In genomic region chr12:11987906-11988305, GRCh38 we compare ENCODE assay signal across 29 cellular contexts.
"Had no signal": no experiment of that assay in that cellular context is flagged by ENCODE, and none has a peak within 500 bp of the region (broad histone marks: within the 10 kb centered on the region; RNA-seq: fewer than 3 reads in every experiment).

No MANE protein-coding gene starts in this region.

- H3K36me3 Mint-ChIP-seq: stimulated activated effector memory CD8-positive, alpha-beta T cell treated with anti-CD3 and anti-CD28 coated beads, Interleukin-12 subunit alpha, Interleukin-12 subunit beta, amount 100 ng/mL, for 72 hours; stimulated activated naive B cell treated with anti-CD40 and anti-IgM and Interleukin-4, amounts not matched to agents 10 μg/mL and 1 μg/mL and 100 μg/mL, for 72 hours had no signal

- H3K4me1 ChIP-seq: stomach, suprapubic skin, testis, thyroid gland, tibial artery, tibial nerve, transverse colon, upper lobe of left lung, upper lobe of right lung, uterus, vagina had no signal

- H3K4me1 Mint-ChIP-seq: stimulated activated memory B cell treated with anti-CD40 and anti-IgM and Interleukin-4, amounts not matched to agents 10 μg/mL and 1 μg/mL and 100 μg/mL, for 72 hours; stimulated activated naive B cell treated with anti-CD40 and anti-IgM and Interleukin-4, amounts not matched to agents 10 μg/mL and 1 μg/mL and 100 μg/mL, for 72 hours had no signal

- H3K27ac Mint-ChIP-seq: stimulated activated effector memory CD8-positive, alpha-beta T cell treated with anti-CD3 and anti-CD28 coated beads, Interleukin-12 subunit alpha, Interleukin-12 subunit beta, amount 100 ng/mL, for 72 hours; stimulated activated memory B cell treated with anti-CD40 and anti-IgM and Interleukin-4, amounts not matched to agents 10 μg/mL and 1 μg/mL and 100 μg/mL, for 72 hours; stimulated activated naive B cell treated with anti-CD40 and anti-IgM and Interleukin-4, amounts not matched to agents 10 μg/mL and 1 μg/mL and 100 μg/mL, for 72 hours; stimulated activated naive CD8-positive, alpha-beta T cell treated with anti-CD3 and anti-CD28 coated beads, Interleukin-15, amount 100 ng/mL, for 72 hours; stimulated activated naive CD8-positive, alpha-beta T cell treated with anti-CD3 and anti-CD28 coated beads, Interleukin-15, Interleukin-2, amounts not matched to agents 100 ng/mL and 50 ng/mL, for 24 hours; type B pancreatic cell had no signal

- DNase-seq: stimulated activated CD4-positive, alpha-beta T cell treated with anti-CD3 and anti-CD28 coated beads, Interleukin-2, amount 100 ng/mL, for 48 hours; stimulated activated CD4-positive, alpha-beta T cell treated with anti-CD3 and anti-CD28 coated beads, Interleukin-4, amount 100 ng/mL, for 1 hour; stimulated activated CD4-positive, alpha-beta T cell treated with anti-CD3 and anti-CD28 coated beads, Interleukin-4, amount 100 ng/mL, for 24 hours; stimulated activated CD4-positive, alpha-beta T cell treated with anti-CD3 and anti-CD28 coated beads, Interleukin-4, amount 100 ng/mL, for 4 hours; stimulated activated CD8-positive, alpha-beta memory T cell treated with anti-CD3 and anti-CD28 coated beads, Interleukin-4, amount 100 ng/mL, for 48 hours; stimulated activated naive B cell treated with anti-CD40 and anti-IgM and Interleukin-4, amounts not matched to agents 10 μg/mL and 1 μg/mL and 100 μg/mL, for 72 hours; stimulated activated naive CD4-positive, alpha-beta T cell; stimulated activated naive CD4-positive, alpha-beta T cell treated with Interleukin-2 at 50 U/mL for 16 hours; stimulated activated naive CD8-positive, alpha-beta T cell treated with anti-CD3 and anti-CD28 coated beads, Interleukin-15, amount 100 ng/mL, for 72 hours; stimulated activated naive CD8-positive, alpha-beta T cell treated with anti-CD3 and anti-CD28 coated beads, Interleukin-15, Interleukin-2, amounts not matched to agents 100 U/mL and 50 U/mL, for 24 hours; stomach; substantia nigra; testis; thyroid gland; tibial artery; transverse colon; trophoblast cell; upper lobe of left lung; upper lobe of right lung; uterus had no signal

- H3K4me3 ChIP-seq: stomach, suprapubic skin, testis, thoracic aorta, thyroid gland, tibial artery, tibial nerve, transverse colon, upper lobe of left lung, upper lobe of right lung, uterus, vagina had no signal

- H3K27ac ChIP-seq: stomach, suprapubic skin, testis, thoracic aorta, thyroid gland, tibial artery, tibial nerve, transverse colon, upper lobe of left lung, upper lobe of right lung, uterus, vagina had no signal

- FAIRE-seq: urothelium cell line had no signal

- ATAC-seq: stimulated activated effector memory CD8-positive, alpha-beta T cell treated with anti-CD3 and anti-CD28 coated beads, Interleukin-12 subunit alpha, Interleukin-12 subunit beta, amount 100 ng/mL, for 72 hours; stimulated activated memory B cell treated with anti-CD40 and anti-IgM and Interleukin-4, amounts not matched to agents 10 μg/mL and 1 μg/mL and 100 μg/mL, for 72 hours; stimulated activated naive B cell treated with anti-CD40 and anti-IgM and Interleukin-4, amounts not matched to agents 10 μg/mL and 1 μg/mL and 100 μg/mL, for 72 hours; stimulated activated naive CD8-positive, alpha-beta T cell treated with anti-CD3 and anti-CD28 coated beads, Interleukin-15, amount 100 ng/mL, for 72 hours; stimulated activated naive CD8-positive, alpha-beta T cell treated with anti-CD3 and anti-CD28 coated beads, Interleukin-15, Interleukin-2, amounts not matched to agents 100 U/mL and 50 U/mL, for 24 hours; upper lobe of right lung had no signal

- H3K27me3 ChIP-seq: stomach, suprapubic skin, testis, thyroid gland, tibial artery, tibial nerve, transverse colon, upper lobe of left lung, upper lobe of right lung, uterus, vagina had no signal

- H3K4me3 Mint-ChIP-seq: stimulated activated effector memory CD8-positive, alpha-beta T cell treated with anti-CD3 and anti-CD28 coated beads, Interleukin-12 subunit alpha, Interleukin-12 subunit beta, amount 100 ng/mL, for 72 hours; stimulated activated memory B cell treated with anti-CD40 and anti-IgM and Interleukin-4, amounts not matched to agents 10 μg/mL and 1 μg/mL and 100 μg/mL, for 72 hours; stimulated activated naive B cell treated with anti-CD40 and anti-IgM and Interleukin-4, amounts not matched to agents 10 μg/mL and 1 μg/mL and 100 μg/mL, for 72 hours; stimulated activated naive CD8-positive, alpha-beta T cell treated with anti-CD3 and anti-CD28 coated beads, Interleukin-15, amount 100 ng/mL, for 72 hours; stimulated activated naive CD8-positive, alpha-beta T cell treated with anti-CD3 and anti-CD28 coated beads, Interleukin-15, Interleukin-2, amounts not matched to agents 100 ng/mL and 50 ng/mL, for 24 hours; type B pancreatic cell had no signal

- H3K36me3 ChIP-seq: stomach, suprapubic skin, thoracic aorta, thyroid gland, tibial artery, tibial nerve, transverse colon, upper lobe of left lung, upper lobe of right lung, uterus, vagina had no signal

- H3K27me3 Mint-ChIP-seq: stimulated activated memory B cell treated with anti-CD40 and anti-IgM and Interleukin-4, amounts not matched to agents 10 μg/mL and 1 μg/mL and 100 μg/mL, for 72 hours; stimulated activated naive B cell treated with anti-CD40 and anti-IgM and Interleukin-4, amounts not matched to agents 10 μg/mL and 1 μg/mL and 100 μg/mL, for 72 hours; stimulated activated naive CD8-positive, alpha-beta T cell treated with anti-CD3 and anti-CD28 coated beads, Interleukin-15, amount 100 ng/mL, for 72 hours; stimulated activated naive CD8-positive, alpha-beta T cell treated with anti-CD3 and anti-CD28 coated beads, Interleukin-15, Interleukin-2, amounts not matched to agents 100 ng/mL and 50 ng/mL, for 24 hours had no signal

- H3K9me3 ChIP-seq: stomach, suprapubic skin, testis, thoracic aorta, thyroid gland, tibial artery, tibial nerve, transverse colon, upper lobe of left lung, upper lobe of right lung, uterus, vagina had no signal
